ENCODE assay signal across 8 cellular contexts in the genomic region with DNA sequence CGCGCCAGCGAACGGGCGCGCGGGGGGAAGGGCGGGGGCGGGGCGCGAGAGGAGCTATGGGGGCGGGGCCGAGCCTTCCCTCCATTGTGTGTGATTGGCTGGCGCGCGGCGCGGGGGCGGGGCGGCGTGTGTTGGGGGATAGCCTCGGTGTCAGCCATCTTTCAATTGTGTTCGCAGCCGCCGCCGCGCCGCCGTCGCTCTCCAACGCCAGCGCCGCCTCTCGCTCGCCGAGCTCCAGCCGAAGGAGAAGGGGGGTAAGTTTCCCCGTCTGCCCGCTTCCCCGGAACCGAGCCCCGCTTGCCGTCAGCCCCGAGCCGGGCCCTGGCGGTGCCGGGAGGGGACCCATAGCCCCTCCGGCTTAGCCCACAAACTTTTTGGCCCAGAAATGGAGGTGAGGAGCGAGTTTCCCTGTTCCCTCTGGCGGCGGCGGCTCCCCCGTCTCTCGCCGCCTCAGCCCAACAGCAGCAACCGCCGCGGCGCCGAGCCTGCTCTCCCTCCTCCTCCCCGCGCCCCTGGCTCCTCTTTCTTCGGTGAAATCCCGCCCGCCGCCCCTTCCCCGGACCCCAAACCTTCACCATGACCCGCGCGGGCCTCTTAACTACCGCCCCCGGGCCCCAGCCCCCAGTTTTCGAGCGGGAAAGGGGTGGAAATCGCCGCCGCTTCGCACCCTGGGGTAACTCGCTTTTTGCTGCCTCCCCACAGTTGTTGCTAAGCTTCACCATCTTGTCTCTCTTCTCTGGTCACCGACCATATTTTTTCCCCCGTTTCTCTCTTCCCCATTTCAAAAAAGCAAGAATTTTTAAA. TPM values are rescaled to one million over a fixed set of nuclear protein-coding genes. Genes with fewer than 3 reads are reported as not detected.
A peak's percentile ranks its signal among the peaks of the same experiment; 100 is the strongest.
DNase-seq lines count a peak whose midpoint lies in the region; ATAC-seq, FAIRE-seq and TF ChIP-seq lines count a peak whose summit lies in the region.

Gene H3-3A, plus strand, starts transcription at position 159 of the 804 bp plus-strand sequence. CDS start 1,636 bp downstream, outside the sequence.

- H3K27ac Mint-ChIP-seq in activated naive CD8-positive, alpha-beta T cell treated with anti-CD3 and anti-CD28 coated beads, Interleukin-2, amount 50 U/mL, for 24 hours, result peak within 1 kb of the TSS; percentile 98

- intact Hi-C loops in transverse colon (cut with DNase I; ENCODE audit: low total_unique reads), result loop anchor here (5.0 kb wide), 1 partner anchor 60 kb away; no protein-coding TSS in a partner anchor

- peak within 1 kb of the TSS; percentile 97 for H3K4me3 ChIP-seq in cardiac muscle cell
- peak within 1 kb of the TSS; percentile 82 to 89 (median 86) for H3K4me3 ChIP-seq in transverse colon

- H3K4me1 ChIP-seq in cardiac muscle cell (ENCODE audit: low read depth) (peaks cover 31% of the 10 kb centered on the region), transverse colon (peaks cover 33 to 48% (median 42%) of the 10 kb centered on the region in 4 donors)

- DNase-seq in GM12891 (ENCODE audit: insufficient read length, low spot score) (peak; percentile 31), NCI-H1436 (lab: John Stamatoyannopoulos, UW) (peak; percentile 97), SW480 (ENCODE audit: low spot score) (peak; percentile 94), cardiac muscle cell (ENCODE audit: low read depth in 1 of 2, low spot score in 1 of 2) (peak; percentile 98), pons (ENCODE audit: low spot score) (peak; percentile 92), transverse colon (peak; percentile 99)
- peak; percentile 99 for DNase-seq in activated naive CD8-positive, alpha-beta T cell treated with anti-CD3 and anti-CD28 coated beads, Interleukin-2, amount 50 U/mL, for 24 hours

- TF ChIP-seq POLR2A in GM12891 (IDR thresholded peaks at IDR 0.05; ENCODE audit: low read depth, low read length) (peak; percentile 86), transverse colon (IDR thresholded peaks at IDR 0.05) (peak; percentile 99)

- ATAC-seq in HG02798 (IDR thresholded peaks at IDR 0.05; ENCODE audit: poor library complexity, unreplicated experiment), result peak; percentile 77
- peak; percentile 86 for ATAC-seq in activated naive CD8-positive, alpha-beta T cell treated with anti-CD3 and anti-CD28 coated beads, Interleukin-2, amount 50 U/mL, for 24 hours

- no peaks in the 10 kb centered on the region for H3K27me3 Mint-ChIP-seq in activated naive CD8-positive, alpha-beta T cell treated with anti-CD3 and anti-CD28 coated beads, Interleukin-2, amount 50 U/mL, for 24 hours

- in situ Hi-C loops in transverse colon (cut with MboI; ENCODE audit: low pct_ligation_motif_present in 1 of 4, low pct_unique_long_range_greater_than_20kb in 1 of 4, low sequenced_read_pairs in 3 of 4), result loop anchor here in 1 of 4 donors (5.0 to 10.0 kb wide), 2 partner anchors 62 to 65 kb away; partner anchors contain the start of gene SDE2

- peaks cover 24% of the 10 kb centered on the region for H3K36me3 ChIP-seq in cardiac muscle cell
- H3K36me3 ChIP-seq in transverse colon, result peaks cover 0 to 21% (median 6%) of the 10 kb centered on the region in 4 donors

- H3K27me3 ChIP-seq in cardiac muscle cell (no peaks in the 10 kb centered on the region), transverse colon (no peaks in the 10 kb centered on the region)

- H3K9me3 Mint-ChIP-seq in activated naive CD8-positive, alpha-beta T cell treated with anti-CD3 and anti-CD28 coated beads, Interleukin-2, amount 50 U/mL, for 24 hours, result no peaks in the 10 kb centered on the region

- TF ChIP-seq CTCF in cardiac muscle cell (IDR thresholded peaks at IDR 0.05; ENCODE audit: low read depth, low read length) (no peak), transverse colon (IDR thresholded peaks at IDR 0.05) (peak in 1 of 5 experiments; percentile 32)

- peak; percentile 94 for FAIRE-seq in GM12891 (lab: Jason Lieb, UNC)

- peak within 1 kb of the TSS; percentile 100 for H3K27ac ChIP-seq in cardiac muscle cell
- peak within 1 kb of the TSS; percentile 99 to 100 (median 100) for H3K27ac ChIP-seq in transverse colon

- TF ChIP-seq EP300 in transverse colon (IDR thresholded peaks at IDR 0.05; ENCODE audit: low read depth), result no peak

- WGBS in transverse colon (ENCODE audit: low coverage in 1 of 2), 2 donors, result 0 to 2% methylated on average over 7 to 32 of the region's 81 CpGs

- peak within 1 kb of the TSS; percentile 100 for H3K4me3 Mint-ChIP-seq in activated naive CD8-positive, alpha-beta T cell treated with anti-CD3 and anti-CD28 coated beads, Interleukin-2, amount 50 U/mL, for 24 hours

- H3K36me3 Mint-ChIP-seq in activated naive CD8-positive, alpha-beta T cell treated with anti-CD3 and anti-CD28 coated beads, Interleukin-2, amount 50 U/mL, for 24 hours (ENCODE audit: low read depth), result peaks cover 38% of the 10 kb centered on the region

- peaks cover 47% of the 10 kb centered on the region for H3K4me1 Mint-ChIP-seq in activated naive CD8-positive, alpha-beta T cell treated with anti-CD3 and anti-CD28 coated beads, Interleukin-2, amount 50 U/mL, for 24 hours

- H3K9me3 ChIP-seq in cardiac muscle cell (ENCODE audit: low read depth) (no peaks in the 10 kb centered on the region), transverse colon (no peaks in the 10 kb centered on the region)

TF ChIP-seq in GM12891, 5 proteins besides CTCF, POLR2A, EP300 and RAD21:
- TF ChIP-seq POLR2AphosphoS5 (IDR thresholded peaks at IDR 0.05; ENCODE audit: low read depth, low read length) (peak; percentile 85), SPI1 (IDR thresholded peaks at IDR 0.05; ENCODE audit: low read depth, low read length) (peak; percentile 60), POU2F2 (IDR thresholded peaks at IDR 0.05; ENCODE audit: low read depth, low read length) (no peak), PAX5 (IDR thresholded peaks at IDR 0.05; ENCODE audit: insufficient read depth, low read length, severe bottlenecking) (peak; percentile 8), TAF1 (IDR thresholded peaks at IDR 0.05; ENCODE audit: low read depth, low read length) (peak; percentile 88)

RNA-seq across cellular contexts. Expression of gene H3-3A, which starts in this region (rescaled TPM):
- 237 TPM for polyA plus RNA-seq in GM12891 (2012; ENCODE audit: low read depth, missing spikeins)
- total RNA-seq in cardiac muscle cell (439 and 725 TPM in 2 replicates), transverse colon (100 to 1,000 TPM; 128 to 557 (median 501) TPM)
- polyA plus RNA-seq in cardiac muscle cell, result 837 and 907 TPM in 2 replicates

Comparison
In these comparisons a context has a peak if more than half of its experiments do, and no peak if none do; other contexts are left out.
1. Peak in every context shown above with its lines: DNase-seq, ATAC-seq, H3K4me3 ChIP-seq and H3K27ac ChIP-seq.
2. DNase-seq: peak in every context shown above with its lines; median percentile 99 in activated naive CD8-positive, alpha-beta T cell treated with anti-CD3 and anti-CD28 coated beads, Interleukin-2, amount 50 U/mL, for 24 hours; 99 in transverse colon; 98 in cardiac muscle cell; 97 in NCI-H1436; 94 in SW480; 92 in pons; 31 in GM12891.